In the genomic region with DNA sequence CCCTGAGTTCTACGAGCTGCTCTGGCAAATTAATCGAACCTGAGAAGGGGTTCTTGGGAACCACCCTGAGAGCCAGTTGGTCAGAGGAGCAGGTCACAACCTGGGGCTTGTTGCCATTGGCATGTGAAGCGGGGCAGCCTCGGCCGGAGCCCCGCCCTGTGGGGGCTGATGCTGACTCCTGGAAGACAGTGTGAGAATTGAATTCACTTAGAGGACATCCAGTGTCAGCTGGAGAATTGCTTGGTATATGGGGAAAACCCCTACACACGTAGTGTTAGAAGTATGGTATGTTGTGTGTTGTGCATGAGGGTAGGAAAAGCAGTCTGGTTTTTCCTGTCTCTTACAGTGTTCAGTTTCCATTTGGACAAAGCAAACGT, we compare ENCODE assay signal across 8 cellular contexts. TPM values are rescaled to one million over a fixed set of nuclear protein-coding genes. Genes with fewer than 3 reads are reported as not detected.
DNase-seq lines count a peak whose midpoint lies in the region; ATAC-seq, FAIRE-seq and TF ChIP-seq lines count a peak whose summit lies in the region.

No MANE protein-coding gene starts in this region.

- peak overlapping the region; percentile 56 for H3K27ac Mint-ChIP-seq in activated naive CD4-positive, alpha-beta T cell treated with anti-CD3 and anti-CD28 coated beads, Interleukin-2, amount 50 U/mL, for 24 hours
- peak overlapping the region; percentile 94 to 98 (median 97) for H3K27ac Mint-ChIP-seq in IgD-negative memory B cell

- H3K4me1 ChIP-seq in psoas muscle, result peaks cover 46% of the 10 kb centered on the region

- ATAC-seq in esophagus mucosa (peak; percentile 32), psoas muscle (peak; percentile 53 to 74 (median 72)), HG02981 (IDR thresholded peaks at IDR 0.05; ENCODE audit: unreplicated experiment) (no peak)

- H3K36me3 ChIP-seq in psoas muscle (ENCODE audit: insufficient read depth in 1 of 2, low read depth in 1 of 2), result peaks cover 0 to 19% of the 10 kb centered on the region in 2 donors

- no peak for TF ChIP-seq CTCF in psoas muscle (IDR thresholded peaks at IDR 0.05)

- H3K4me3 ChIP-seq in psoas muscle, result peak overlapping the region; percentile 47

- H3K4me1 Mint-ChIP-seq in activated naive CD4-positive, alpha-beta T cell treated with anti-CD3 and anti-CD28 coated beads, Interleukin-2, amount 50 U/mL, for 24 hours, result peaks cover 40% of the 10 kb centered on the region
- H3K4me1 Mint-ChIP-seq in IgD-negative memory B cell, result peaks cover 50 to 60% (median 53%) of the 10 kb centered on the region in 3 donors

- no peak for FAIRE-seq in RCC 7860 (lab: Jason Lieb, UNC)

- H3K9me3 ChIP-seq in psoas muscle, result no peaks in the 10 kb centered on the region

- intact Hi-C loops in psoas muscle (cut with DNase I), result loop anchor here in 1 of 2 donors (10.0 kb wide), 1 partner anchor 290 kb away; no protein-coding TSS in a partner anchor

- no peak overlapping the region for H3K4me3 Mint-ChIP-seq in activated naive CD4-positive, alpha-beta T cell treated with anti-CD3 and anti-CD28 coated beads, Interleukin-2, amount 50 U/mL, for 24 hours
- peak overlapping the region; percentile 84 to 96 (median 91) for H3K4me3 Mint-ChIP-seq in IgD-negative memory B cell

- DNase-seq in activated naive CD4-positive, alpha-beta T cell (lab: John Stamatoyannopoulos, UW), result no peak
- DNase-seq in psoas muscle (no peak), RCC 7860 (ENCODE audit: low spot score) (no peak), NOMO-1 treated with dmso at 0.1 percent for 144 hours (lab: John Stamatoyannopoulos, UW; ENCODE audit: unreplicated experiment) (no peak)

- H3K27ac ChIP-seq in psoas muscle, result peak overlapping the region; percentile 88

- H3K36me3 Mint-ChIP-seq in activated naive CD4-positive, alpha-beta T cell treated with anti-CD3 and anti-CD28 coated beads, Interleukin-2, amount 50 U/mL, for 24 hours, result peaks cover 14% of the 10 kb centered on the region
- peaks cover 17% of the 10 kb centered on the region for H3K36me3 Mint-ChIP-seq in IgD-negative memory B cell

- 15 to 35% (median 20%) methylated on average over 8 of the region's 8 CpGs for WGBS in psoas muscle, 3 donors

- H3K9me3 Mint-ChIP-seq in activated naive CD4-positive, alpha-beta T cell treated with anti-CD3 and anti-CD28 coated beads, Interleukin-2, amount 50 U/mL, for 24 hours, result no peaks in the 10 kb centered on the region
- no peaks in the 10 kb centered on the region for H3K9me3 Mint-ChIP-seq in IgD-negative memory B cell

- H3K27me3 Mint-ChIP-seq in activated naive CD4-positive, alpha-beta T cell treated with anti-CD3 and anti-CD28 coated beads, Interleukin-2, amount 50 U/mL, for 24 hours, result no peaks in the 10 kb centered on the region
- no peaks in the 10 kb centered on the region for H3K27me3 Mint-ChIP-seq in IgD-negative memory B cell

- H3K27me3 ChIP-seq in psoas muscle (ENCODE audit: insufficient read depth in 3 of 3, low read length in 2 of 3), result no peaks in the 10 kb centered on the region

RNA-seq across cellular contexts. Expression of a gene that starts 11.6 kb away (rescaled TPM):
- polyA plus RNA-seq in IgD-negative memory B cell (14.8 TPM), psoas muscle (1 to 10 TPM; 1.6 to 6.5 (median 3.8) TPM)
- total RNA-seq in esophagus mucosa (13.9 TPM), psoas muscle (10 to 100 TPM in 2 of 4 donors, 1 to 10 TPM in 2; 8.0 to 18.9 (median 9.4) TPM)

RNA-seq across cellular contexts. Expression of a gene that starts 29.2 kb away (rescaled TPM):
- not detected for polyA plus RNA-seq in IgD-negative memory B cell
- total RNA-seq in esophagus mucosa, result 0.24 TPM
- under 1 TPM in 1 of 4 donors, not detected in 3; 0.29 TPM for total RNA-seq in psoas muscle
- under 1 TPM in 1 of 3 donors, not detected in 2; 0.08 TPM for polyA plus RNA-seq in psoas muscle
